In the genomic region with DNA sequence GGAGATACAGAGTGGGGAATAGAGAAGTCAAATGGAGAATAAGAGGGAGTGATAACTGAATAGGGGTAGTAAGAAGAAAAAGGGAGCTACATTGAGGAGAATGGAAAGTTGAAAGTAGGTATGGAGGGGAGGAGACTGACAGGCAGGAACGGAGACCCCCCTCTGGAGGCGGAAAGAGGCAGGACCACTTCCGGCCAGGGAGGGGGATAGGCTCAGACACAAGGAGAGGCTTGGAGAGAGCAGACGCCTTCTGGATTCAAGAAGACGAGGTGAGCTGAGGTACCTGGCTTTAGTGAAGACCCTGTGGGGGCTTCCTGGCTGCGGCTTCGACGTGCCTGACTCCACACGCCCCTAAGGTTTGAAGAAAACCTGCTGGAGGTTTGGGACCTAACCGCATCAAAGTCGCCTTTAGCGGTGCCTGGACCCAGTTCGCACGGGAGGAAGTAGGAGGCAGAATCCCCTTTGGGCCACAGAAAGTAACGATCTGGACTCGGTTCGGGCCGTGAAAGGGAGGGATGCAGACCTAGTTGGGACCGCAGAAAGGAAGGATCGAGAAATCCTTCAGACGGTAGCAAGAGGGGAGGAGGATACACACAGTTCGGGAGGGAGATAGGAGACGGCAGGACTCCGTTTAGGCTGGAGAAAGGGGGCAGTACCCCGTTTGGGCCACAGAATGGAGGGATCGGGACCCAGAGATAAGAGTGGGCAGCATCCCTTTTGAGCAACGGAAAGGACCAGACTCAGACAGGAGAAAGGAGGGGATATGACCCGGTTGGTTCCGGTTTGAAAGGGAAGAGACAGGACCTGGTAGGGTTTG, we compare ENCODE assay signal across 2 cellular contexts.
TF ChIP-seq lines count a peak whose summit lies in the region.

A gene with protein sequence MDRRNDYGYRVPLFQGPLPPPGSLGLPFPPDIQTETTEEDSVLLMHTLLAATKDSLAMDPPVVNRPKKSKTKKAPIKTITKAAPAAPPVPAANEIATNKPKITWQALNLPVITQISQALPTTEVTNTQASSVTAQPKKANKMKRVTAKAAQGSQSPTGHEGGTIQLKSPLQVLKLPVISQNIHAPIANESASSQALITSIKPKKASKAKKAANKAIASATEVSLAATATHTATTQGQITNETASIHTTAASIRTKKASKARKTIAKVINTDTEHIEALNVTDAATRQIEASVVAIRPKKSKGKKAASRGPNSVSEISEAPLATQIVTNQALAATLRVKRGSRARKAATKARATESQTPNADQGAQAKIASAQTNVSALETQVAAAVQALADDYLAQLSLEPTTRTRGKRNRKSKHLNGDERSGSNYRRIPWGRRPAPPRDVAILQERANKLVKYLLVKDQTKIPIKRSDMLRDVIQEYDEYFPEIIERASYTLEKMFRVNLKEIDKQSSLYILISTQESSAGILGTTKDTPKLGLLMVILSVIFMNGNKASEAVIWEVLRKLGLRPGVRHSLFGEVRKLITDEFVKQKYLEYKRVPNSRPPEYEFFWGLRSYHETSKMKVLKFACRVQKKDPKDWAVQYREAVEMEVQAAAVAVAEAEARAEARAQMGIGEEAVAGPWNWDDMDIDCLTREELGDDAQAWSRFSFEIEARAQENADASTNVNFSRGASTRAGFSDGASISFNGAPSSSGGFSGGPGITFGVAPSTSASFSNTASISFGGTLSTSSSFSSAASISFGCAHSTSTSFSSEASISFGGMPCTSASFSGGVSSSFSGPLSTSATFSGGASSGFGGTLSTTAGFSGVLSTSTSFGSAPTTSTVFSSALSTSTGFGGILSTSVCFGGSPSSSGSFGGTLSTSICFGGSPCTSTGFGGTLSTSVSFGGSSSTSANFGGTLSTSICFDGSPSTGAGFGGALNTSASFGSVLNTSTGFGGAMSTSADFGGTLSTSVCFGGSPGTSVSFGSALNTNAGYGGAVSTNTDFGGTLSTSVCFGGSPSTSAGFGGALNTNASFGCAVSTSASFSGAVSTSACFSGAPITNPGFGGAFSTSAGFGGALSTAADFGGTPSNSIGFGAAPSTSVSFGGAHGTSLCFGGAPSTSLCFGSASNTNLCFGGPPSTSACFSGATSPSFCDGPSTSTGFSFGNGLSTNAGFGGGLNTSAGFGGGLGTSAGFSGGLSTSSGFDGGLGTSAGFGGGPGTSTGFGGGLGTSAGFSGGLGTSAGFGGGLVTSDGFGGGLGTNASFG (N-terminal part only) (plus strand): TSS at position 215 of the 817 bp plus-strand sequence. CDS start 1,423 bp downstream, outside the sequence.

TF ChIP-seq in GM12891, 5 proteins besides CTCF, POLR2A, EP300 and RAD21:
- TF ChIP-seq SPI1 (IDR thresholded peaks at IDR 0.05; ENCODE audit: low read depth, low read length): no peak
- no peak for TF ChIP-seq PAX5 (IDR thresholded peaks at IDR 0.05; ENCODE audit: insufficient read depth, low read length, severe bottlenecking)
- TF ChIP-seq TAF1 (IDR thresholded peaks at IDR 0.05; ENCODE audit: low read depth, low read length): no peak
- no peak for TF ChIP-seq POLR2AphosphoS5 (IDR thresholded peaks at IDR 0.05; ENCODE audit: low read depth, low read length)
- TF ChIP-seq POU2F2 (IDR thresholded peaks at IDR 0.05; ENCODE audit: low read depth, low read length): no peak
TF ChIP-seq in GM12891: peak in this region for 0.

TF ChIP-seq in IMR-90, 13 proteins besides CTCF, POLR2A, EP300 and RAD21:
- no peak for TF ChIP-seq NFE2L2 (IDR thresholded peaks at IDR 0.05; ENCODE audit: low read depth, low read length)
- no peak for TF ChIP-seq SMC3 (IDR thresholded peaks at IDR 0.05; ENCODE audit: low read depth, low read length)
- no peak for TF ChIP-seq BHLHE40 (IDR thresholded peaks at IDR 0.05; ENCODE audit: low read depth, low read length)
- no peak for TF ChIP-seq RFX5 (IDR thresholded peaks at IDR 0.05; ENCODE audit: low read depth, low read length)
- no peak for TF ChIP-seq RCOR1 (IDR thresholded peaks at IDR 0.05; ENCODE audit: insufficient replicate concordance, low read length)
- TF ChIP-seq MAFK (IDR thresholded peaks at IDR 0.05; ENCODE audit: low read depth, low read length): no peak
- no peak for TF ChIP-seq CEBPB (IDR thresholded peaks at IDR 0.05; ENCODE audit: low read depth, low read length)
- TF ChIP-seq FOS (IDR thresholded peaks at IDR 0.05; ENCODE audit: low read depth, low read length): no peak
- no peak for TF ChIP-seq MXI1 (IDR thresholded peaks at IDR 0.05; ENCODE audit: borderline replicate concordance, low read depth, low read length)
- TF ChIP-seq, protein P1, sequence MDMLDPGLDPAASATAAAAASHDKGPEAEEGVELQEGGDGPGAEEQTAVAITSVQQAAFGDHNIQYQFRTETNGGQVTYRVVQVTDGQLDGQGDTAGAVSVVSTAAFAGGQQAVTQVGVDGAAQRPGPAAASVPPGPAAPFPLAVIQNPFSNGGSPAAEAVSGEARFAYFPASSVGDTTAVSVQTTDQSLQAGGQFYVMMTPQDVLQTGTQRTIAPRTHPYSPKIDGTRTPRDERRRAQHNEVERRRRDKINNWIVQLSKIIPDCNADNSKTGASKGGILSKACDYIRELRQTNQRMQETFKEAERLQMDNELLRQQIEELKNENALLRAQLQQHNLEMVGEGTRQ (IDR thresholded peaks at IDR 0.05; ENCODE audit: low read depth, low read length): no peak
- TF ChIP-seq CHD1 (IDR thresholded peaks at IDR 0.05; ENCODE audit: low read depth, low read length): no peak
- TF ChIP-seq, protein P2, sequence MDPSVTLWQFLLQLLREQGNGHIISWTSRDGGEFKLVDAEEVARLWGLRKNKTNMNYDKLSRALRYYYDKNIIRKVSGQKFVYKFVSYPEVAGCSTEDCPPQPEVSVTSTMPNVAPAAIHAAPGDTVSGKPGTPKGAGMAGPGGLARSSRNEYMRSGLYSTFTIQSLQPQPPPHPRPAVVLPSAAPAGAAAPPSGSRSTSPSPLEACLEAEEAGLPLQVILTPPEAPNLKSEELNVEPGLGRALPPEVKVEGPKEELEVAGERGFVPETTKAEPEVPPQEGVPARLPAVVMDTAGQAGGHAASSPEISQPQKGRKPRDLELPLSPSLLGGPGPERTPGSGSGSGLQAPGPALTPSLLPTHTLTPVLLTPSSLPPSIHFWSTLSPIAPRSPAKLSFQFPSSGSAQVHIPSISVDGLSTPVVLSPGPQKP (IDR thresholded peaks at IDR 0.05; ENCODE audit: borderline replicate concordance, low read depth, low read length): no peak
- TF ChIP-seq MAZ (IDR thresholded peaks at IDR 0.05; ENCODE audit: borderline replicate concordance, low read depth, low read length): no peak
